In the genomic region with DNA sequence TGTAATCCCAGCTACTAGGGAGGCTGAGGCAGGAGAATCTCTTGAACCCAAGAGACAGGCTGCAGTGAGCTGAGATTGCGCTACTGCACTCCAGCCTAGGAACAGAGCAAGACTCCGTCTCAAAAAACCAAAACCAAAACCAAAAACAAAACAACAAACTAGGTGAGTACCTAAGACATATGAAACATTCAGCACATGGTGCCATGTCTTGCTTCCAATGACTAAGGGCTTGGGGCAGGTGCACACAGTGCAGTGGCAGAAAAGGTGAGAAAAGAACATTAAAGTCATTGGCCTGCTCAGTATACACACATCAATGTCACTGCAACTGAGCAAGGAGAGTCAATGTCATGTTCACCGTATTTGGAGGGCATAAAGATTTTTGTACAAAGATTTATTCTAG, we compare ENCODE assay signal across 27 cellular contexts. TPM values are rescaled to one million over a fixed set of nuclear protein-coding genes. Genes with fewer than 3 reads are reported as not detected.
DNase-seq lines count a peak whose midpoint lies in the region; ATAC-seq, FAIRE-seq and TF ChIP-seq lines count a peak whose summit lies in the region.
"Had no signal": no experiment of that assay in that cellular context is flagged by ENCODE, and none has a peak within 500 bp of the region (broad histone marks: within the 10 kb centered on the region; RNA-seq: fewer than 3 reads in every experiment).

No MANE protein-coding gene starts in this region.

- H3K79me2 ChIP-seq in GM12878 (ENCODE audit: control insufficient read depth, insufficient read depth, low read length): no peaks in the 10 kb centered on the region

- ATAC-seq in activated T-cell treated with anti-CD3 and anti-CD28 coated beads, Interleukin-2, amount 50 U/mL, for 4 hours: peak; percentile 5 to 24
- no peak for ATAC-seq in activated T-cell treated with anti-CD3 and anti-CD28 coated beads, Interleukin-2, amount 50 U/mL, for 72 hours (replicated peaks in 1 of 2)
- ATAC-seq in GM12878 (no peak), GM18505 (IDR thresholded peaks at IDR 0.05; ENCODE audit: unreplicated experiment) (no peak), GM19397 (IDR thresholded peaks at IDR 0.05; ENCODE audit: unreplicated experiment) (no peak)
- ATAC-seq: A549 had no signal

- TF ChIP-seq EP300 in GM12878 (IDR thresholded peaks at IDR 0.05; ENCODE audit: borderline replicate concordance in 1 of 2, control insufficient read depth in 1 of 2, low read depth in 2 of 2, low read length in 2 of 2): no peak

- peaks cover 4% of the 10 kb centered on the region for H4K20me1 ChIP-seq in GM12878 (ENCODE audit: control insufficient read depth, insufficient read depth)

- H3K4me2 ChIP-seq in GM12878 (ENCODE audit: control insufficient read depth, insufficient read depth): no peak overlapping the region
- H3K4me2 ChIP-seq: A549; BLaER1 treated with 17β-estradiol and CSF1 and Interleukin-3, amounts not matched to agents 10 nM and 100 nM had no signal

- WGBS in GM12878 (ENCODE audit: insufficient coverage, insufficient replicate concordance, low lambda C conversion rate, missing lambda C conversion rate): 95% methylated on average over 3 of the region's 3 CpGs

- no peak overlapping the region for H3K27ac ChIP-seq in GM12878 (ENCODE audit: control insufficient read depth, insufficient read depth)
- H3K27ac ChIP-seq: A549; BLaER1 treated with 17β-estradiol and CSF1 and Interleukin-3, amounts not matched to agents 10 nM and 100 nM had no signal

- peaks cover 17% of the 10 kb centered on the region for H3K4me1 ChIP-seq in GM12878 (ENCODE audit: control insufficient read depth, insufficient read depth, low read length)
- H3K4me1 ChIP-seq: BLaER1 treated with 17β-estradiol and CSF1 and Interleukin-3, amounts not matched to agents 10 nM and 100 nM; HAP-1 had no signal

- peaks cover 0 to 3% of the 10 kb centered on the region in 2 experiments; a peak in 1 of 4 replicates for H3K36me3 ChIP-seq in GM12878 (ENCODE audit: control insufficient read depth in 2 of 2, insufficient read depth in 2 of 2, low read length in 1 of 2)

- peak; percentile 57 for FAIRE-seq in GM18507 (lab: Jason Lieb, UNC)
- FAIRE-seq in GM12878 (lab: Jason Lieb, UNC): peak; percentile 64
- FAIRE-seq: A549, GM12892, H54 had no signal

- no peak overlapping the region for H3K9ac ChIP-seq in GM12878 (ENCODE audit: control insufficient read depth, insufficient read depth, low read length)
- H3K9ac ChIP-seq: BLaER1 treated with 17β-estradiol and CSF1 and Interleukin-3, amounts not matched to agents 10 nM and 100 nM had no signal

- no peak for DNase-seq in activated T-cell treated with anti-CD3 and anti-CD28 coated beads, Interleukin-2, amount 50 U/mL, for 4 hours
- no peak for DNase-seq in activated T-cell treated with anti-CD3 and anti-CD28 coated beads, Interleukin-2, amount 50 U/mL, for 72 hours
- DNase-seq in GM18507 (ENCODE audit: extremely low spot score, insufficient read length, low read depth) (no peak), GM12878 (ENCODE audit: low read depth, low spot score) (no peak), occipital lobe (lab: John Stamatoyannopoulos, UW) (no peak)
- DNase-seq: 8988T; ACHN; AML-193; BE2C; Calu3; CD4-positive, alpha-beta memory T cell; COR-L47; DMS53; DMS79 treated with DMSO at 0.1 percent for 48 hours; GF-D8; GOT3; HFFc6 had no signal

- H3K9me3 Mint-ChIP-seq in activated T-cell treated with anti-CD3 and anti-CD28 coated beads, Interleukin-2, amount 50 U/mL, for 4 hours: no peaks in the 10 kb centered on the region
- H3K9me3 Mint-ChIP-seq in activated T-cell treated with anti-CD3 and anti-CD28 coated beads, Interleukin-2, amount 50 U/mL, for 72 hours: no peaks in the 10 kb centered on the region
- H3K9me3 Mint-ChIP-seq: HFFc6 had no signal

- H3K4me3 Mint-ChIP-seq in activated T-cell treated with anti-CD3 and anti-CD28 coated beads, Interleukin-2, amount 50 U/mL, for 4 hours: no peak overlapping the region
- no peak overlapping the region for H3K4me3 Mint-ChIP-seq in activated T-cell treated with anti-CD3 and anti-CD28 coated beads, Interleukin-2, amount 50 U/mL, for 72 hours
- H3K4me3 Mint-ChIP-seq: CD4-positive, alpha-beta memory T cell; HFFc6 had no signal

- no peak for TF ChIP-seq RAD21 in GM12878 (IDR thresholded peaks at IDR 0.05; ENCODE audit: insufficient read depth, low read depth, low read length)

- TF ChIP-seq CTCF in GM12878 (IDR thresholded peaks at IDR 0.05 in 2 of 3, conservative IDR thresholded peaks at IDR 0.05 in 1 of 3; ENCODE audit: control insufficient read depth in 2 of 3, extremely low read depth in 1 of 3, insufficient read depth in 1 of 3, low read depth in 3 of 3, low read length in 3 of 3): no peak

- in situ Hi-C loops in GM12878 (cut with MboI): no loop called here

- H3K27me3 ChIP-seq in GM12878 (replicated peaks in 1 of 2; ENCODE audit: control insufficient read depth in 2 of 2, insufficient read depth in 2 of 2, low read length in 1 of 2): peaks cover 0 to 11% of the 10 kb centered on the region in 2 experiments; a peak in 3 of 4 replicates
- H3K27me3 ChIP-seq: BE2C had no signal

- no TSS peak for BruUV-seq in GM12878 (replicated peaks; lab: Mats Ljungman, UMichigan)

- peaks cover 23% of the 10 kb centered on the region for H3K27me3 Mint-ChIP-seq in activated T-cell treated with anti-CD3 and anti-CD28 coated beads, Interleukin-2, amount 50 U/mL, for 4 hours (ENCODE audit: low read depth)
- H3K27me3 Mint-ChIP-seq in activated T-cell treated with anti-CD3 and anti-CD28 coated beads, Interleukin-2, amount 50 U/mL, for 72 hours (ENCODE audit: low read depth): peaks cover 51% of the 10 kb centered on the region

- H3K4me1 Mint-ChIP-seq in activated T-cell treated with anti-CD3 and anti-CD28 coated beads, Interleukin-2, amount 50 U/mL, for 4 hours (ENCODE audit: low read depth): peaks cover 21% of the 10 kb centered on the region
- peaks cover 43% of the 10 kb centered on the region for H3K4me1 Mint-ChIP-seq in activated T-cell treated with anti-CD3 and anti-CD28 coated beads, Interleukin-2, amount 50 U/mL, for 72 hours (ENCODE audit: low read depth)
- H3K4me1 Mint-ChIP-seq: CD14-positive monocyte had no signal

- intact Hi-C loops in GM12878 (cut with micrococcal nuclease; ENCODE audit: unreplicated experiment): no loop called here

- H3K4me3 ChIP-seq in GM12878: no peak overlapping the region
- H3K4me3 ChIP-seq: A549; BLaER1 treated with 17β-estradiol and CSF1 and Interleukin-3, amounts not matched to agents 10 nM and 100 nM; HAP-1 had no signal

- peaks cover 17% of the 10 kb centered on the region for H3K36me3 Mint-ChIP-seq in activated T-cell treated with anti-CD3 and anti-CD28 coated beads, Interleukin-2, amount 50 U/mL, for 4 hours (ENCODE audit: insufficient read depth)
- peaks cover 3 to 17% of the 10 kb centered on the region in 2 donors for H3K36me3 Mint-ChIP-seq in activated T-cell treated with anti-CD3 and anti-CD28 coated beads, Interleukin-2, amount 50 U/mL, for 72 hours (ENCODE audit: insufficient read depth in 2 of 2)

- CTCF ChIA-PET in GM12878 (lab: Yijun Ruan, JAX): no interaction called here

- RAD21 ChIA-PET in GM12878 (lab: Charles Lee; ENCODE audit: unreplicated experiment): no interaction called here

- H2AFZ ChIP-seq in GM12878 (ENCODE audit: control insufficient read depth, low read depth, low read length): no peak overlapping the region

- TF ChIP-seq POLR2A in GM12878 (IDR thresholded peaks at IDR 0.05; ENCODE audit: low read depth, low read length): no peak
- TF ChIP-seq POLR2A in GM18505 (IDR thresholded peaks at IDR 0.05; ENCODE audit: borderline replicate concordance, extremely low read depth, insufficient read depth, insufficient read length): no peak

- no peaks in the 10 kb centered on the region; the same call in 2 of the 3 replicates for H3K9me3 ChIP-seq in GM12878 (replicated peaks; ENCODE audit: control insufficient read depth, insufficient read depth, low read length)
- H3K9me3 ChIP-seq: A549, BE2C, HAP-1 had no signal

- POLR2A ChIA-PET in GM12878 (lab: Charles Lee): no interaction called here

- no peak overlapping the region for H3K27ac Mint-ChIP-seq in activated T-cell treated with anti-CD3 and anti-CD28 coated beads, Interleukin-2, amount 50 U/mL, for 72 hours
- H3K27ac Mint-ChIP-seq: HFFc6 had no signal

- SMC1A ChIA-PET in GM12878 (lab: Charles Lee; ENCODE audit: uncharacterized antibody, unreplicated experiment): no interaction called here

TF ChIP-seq in GM12878, 131 proteins besides CTCF, POLR2A, EP300 and RAD21 (continues in another document):
- TF ChIP-seq KLF5 (IDR thresholded peaks at IDR 0.05; ENCODE audit: partially characterized antibody) (no peak), ZNF274 (IDR thresholded peaks at IDR 0.05; ENCODE audit: insufficient read depth, insufficient read length) (no peak), RFX5 (IDR thresholded peaks at IDR 0.05; ENCODE audit: low read depth, low read length) (no peak), RB1 (IDR thresholded peaks at IDR 0.05; ENCODE audit: borderline replicate concordance) (no peak), MEF2A (IDR thresholded peaks at IDR 0.05; ENCODE audit: insufficient read depth, low read depth, low read length) (no peak), PAX5 (IDR thresholded peaks at IDR 0.05; ENCODE audit: borderline replicate concordance, low read depth, low read length) (no peak), GABPA (IDR thresholded peaks at IDR 0.05; ENCODE audit: low read depth) (no peak)

RNA-seq across cellular contexts. Expression of gene ACTA1, which starts 4.1 kb away (rescaled TPM):
- not detected for total RNA-seq in activated T-cell treated with anti-CD3 and anti-CD28 coated beads, Interleukin-2, amount 50 U/mL, for 4 hours
- total RNA-seq in activated T-cell treated with anti-CD3 and anti-CD28 coated beads, Interleukin-2, amount 50 U/mL, for 72 hours: not detected
- not detected in 2 replicates for total RNA-seq in GM12878 (2013; cell fraction: nucleolus; rRNA removed)
- total RNA-seq in GM12878 (2014; rRNA removed) (not detected in 2 replicates), GM12878 (2014; rRNA removed; fragmentation: Illumina TruSeq; extraction: Trizol) (not detected in 2 replicates), GM12878 (2021) (not detected in 2 replicates), occipital lobe (1.7 TPM)
- not detected for polyA plus RNA-seq in GM12878 (2011; ENCODE audit: low read depth)
- polyA plus RNA-seq in GM12878 (2011; rRNA removed) (0.05 TPM in 1 of 2 replicates, not detected in the other), GM12878 (2014; fragmentation: Illumina TruSeq; extraction: Trizol) (not detected in 2 replicates), GM12878 (2014; fragmentation: Nextera tagmentation; extraction: Ambion mirVana) (not detected), GM12878 (2014; rRNA removed) (0.35 TPM in 1 of 2 replicates, not detected in the other), GM12878 (2016; fragmentation: Nextera tagmentation; extraction: Ambion mirVana) (under 1 TPM in 1 of 2 experiments, not detected in 1; 0.12 TPM)
- 0.10 and 0.12 TPM in 2 replicates for polyA plus RNA-seq in GM12878 (2011; cell fraction: cytosol; rRNA removed)
- 0.36 and 0.80 TPM in 2 replicates for polyA plus RNA-seq in GM12878 (2011; cell fraction: nucleus; rRNA removed)
- not detected in 2 replicates for polyA plus RNA-seq in GM12878 (2012)
- 0.15 TPM in 1 of 2 replicates, not detected in the other for polyA minus RNA-seq in GM12878 (2011; rRNA and poly(A)+ RNA removed)
- polyA minus RNA-seq in GM12878 (2011; cell fraction: cytosol; rRNA and poly(A)+ RNA removed): not detected in 2 replicates
- not detected in 2 replicates for polyA minus RNA-seq in GM12878 (2011; cell fraction: nucleus; rRNA and poly(A)+ RNA removed)
- total RNA-seq: Daoy, G401, HFFc6 had no signal
- polyA plus RNA-seq: CD14-positive monocyte; CD4-positive, alpha-beta memory T cell had no signal

Comparison
In these comparisons a context has a peak if more than half of its experiments do, and no peak if none do; other contexts are left out.
1. ATAC-seq: peak in activated T-cell treated with anti-CD3 and anti-CD28 coated beads, Interleukin-2, amount 50 U/mL, for 4 hours (2 of 2); none in activated T-cell treated with anti-CD3 and anti-CD28 coated beads, Interleukin-2, amount 50 U/mL, for 72 hours (0 of 2), GM12878 (single experiment), GM18505 (single experiment) and GM19397 (single experiment).